In the genomic region with DNA sequence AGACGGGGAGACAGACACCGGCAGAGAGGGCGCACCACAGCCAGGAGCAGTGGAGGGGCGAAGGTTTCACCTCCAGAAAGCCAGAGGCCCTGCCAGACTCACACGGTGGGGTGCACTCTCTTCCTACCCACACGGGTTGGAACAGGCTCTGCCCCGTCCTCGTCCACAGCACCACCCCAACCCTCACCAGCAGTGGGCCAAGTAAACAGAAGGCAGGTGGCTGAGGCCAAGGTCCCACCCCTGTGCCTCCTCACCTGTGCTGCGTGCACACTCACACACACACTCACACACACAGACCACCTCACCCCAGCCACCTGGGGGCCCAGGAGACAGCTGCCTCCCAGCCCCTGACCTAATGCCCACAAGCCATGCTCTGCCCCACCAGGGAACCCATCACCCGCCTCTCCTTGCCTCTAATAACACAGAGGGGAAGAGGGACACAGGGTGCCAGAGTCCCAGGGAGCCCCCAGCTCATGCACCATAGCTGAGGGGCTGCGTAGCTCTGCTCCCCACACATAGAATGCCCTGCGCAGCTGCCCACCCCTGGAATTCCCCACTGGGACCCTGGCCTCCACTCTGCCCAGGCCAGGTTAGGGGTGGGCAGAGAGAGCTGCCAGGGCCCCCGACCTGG, we compare ENCODE assay signal across 9 cellular contexts. TPM values are rescaled to one million over a fixed set of nuclear protein-coding genes. Genes with fewer than 3 reads are reported as not detected.
DNase-seq lines count a peak whose midpoint lies in the region; ATAC-seq and TF ChIP-seq lines count a peak whose summit lies in the region.
"Had no signal": no experiment of that assay in that cellular context is flagged by ENCODE, and none has a peak within 500 bp of the region (broad histone marks: within the 10 kb centered on the region; RNA-seq: fewer than 3 reads in every experiment).

No MANE protein-coding gene starts in this region.

- H3K9me3 ChIP-seq in endodermal cell (ENCODE audit: control insufficient read depth, low read length) (no peaks in the 10 kb centered on the region), upper lobe of right lung (no peaks in the 10 kb centered on the region)

- H3K27ac Mint-ChIP-seq in endodermal cell, result peak overlapping the region; percentile 78

- H3K36me3 Mint-ChIP-seq in endodermal cell (ENCODE audit: low read depth), result no peaks in the 10 kb centered on the region

- H3K27me3 Mint-ChIP-seq in endodermal cell (ENCODE audit: insufficient read depth), result no peaks in the 10 kb centered on the region

- no peak overlapping the region for H3K27ac ChIP-seq in endodermal cell (ENCODE audit: low read depth, low read length)
- peak overlapping the region; percentile 92 for H3K27ac ChIP-seq in upper lobe of right lung
- H3K27ac ChIP-seq: 22Rv1 had no signal

- intact Hi-C loops in upper lobe of right lung (cut with DNase I), result no loop called here

- peaks cover 5% of the 10 kb centered on the region for H3K4me1 ChIP-seq in endodermal cell (ENCODE audit: control insufficient read depth, insufficient read depth, low read length)
- H3K4me1 ChIP-seq in upper lobe of right lung, result peaks cover 65% of the 10 kb centered on the region

- ATAC-seq in upper lobe of right lung (peak; percentile 1), GM19397 (IDR thresholded peaks at IDR 0.05; ENCODE audit: unreplicated experiment) (no peak), HG03139 (IDR thresholded peaks at IDR 0.05; ENCODE audit: unreplicated experiment) (no peak)

- H3K27me3 ChIP-seq in endodermal cell (ENCODE audit: control insufficient read depth, insufficient read depth, low read length, poor library complexity, severe bottlenecking), result no peaks in the 10 kb centered on the region
- H3K27me3 ChIP-seq in upper lobe of right lung, result no peaks in the 10 kb centered on the region

- H3K36me3 ChIP-seq in endodermal cell (ENCODE audit: control insufficient read depth, insufficient read depth, low read length), result no peaks in the 10 kb centered on the region
- H3K36me3 ChIP-seq in upper lobe of right lung, result no peaks in the 10 kb centered on the region

- no peaks in the 10 kb centered on the region for H3K9me3 Mint-ChIP-seq in endodermal cell

- no peak overlapping the region for H3K4me3 Mint-ChIP-seq in endodermal cell

- H3K4me1 Mint-ChIP-seq in endodermal cell, result peaks cover 33% of the 10 kb centered on the region

- H3K4me3 ChIP-seq in endodermal cell (ENCODE audit: low read length) (no peak overlapping the region), upper lobe of right lung (peak overlapping the region; percentile 42)

- no peak overlapping the region for H3K9ac ChIP-seq in endodermal cell (ENCODE audit: extremely low read depth, low read length, poor library complexity, severe bottlenecking)

- 91 to 94% methylated on average over 6 to 13 of the region's 13 CpGs for WGBS in endodermal cell (ENCODE audit: insufficient coverage in 1 of 2, insufficient read length in 1 of 2), 2 experiments

- peak; percentile 23 for DNase-seq in DMS53 (lab: John Stamatoyannopoulos, UW)
- no peak for DNase-seq in DMS53 treated with DMSO at 0.1 percent for 48 hours (lab: John Stamatoyannopoulos, UW; ENCODE audit: unreplicated experiment)
- peak; percentile 43 for DNase-seq in endodermal cell
- DNase-seq in myocyte (ENCODE audit: low read depth), result peak; percentile 92
- DNase-seq in upper lobe of right lung, result no peak
- no peak for DNase-seq in activated CD4-positive, alpha-beta T cell treated with anti-CD3 and anti-CD28 coated beads for 4 hours

- TF ChIP-seq CTCF in endodermal cell (conservative IDR thresholded peaks at IDR 0.05) (no peak), upper lobe of right lung (IDR thresholded peaks at IDR 0.05) (no peak)

RNA-seq across cellular contexts. Expression of a gene that starts 3.1 kb away (rescaled TPM):
- total RNA-seq in endodermal cell, result 10 to 100 TPM; 89.5 to 92.4 TPM
- polyA plus RNA-seq in endodermal cell (2013, experiment 1 of 2), result 120 TPM
- 109 TPM for polyA plus RNA-seq in endodermal cell (2013, experiment 2 of 2)
- total RNA-seq in myocyte, result 213 and 237 TPM in 2 replicates
- polyA plus RNA-seq in myocyte (2012), result 375 TPM
- 251 TPM for total RNA-seq in upper lobe of right lung

RNA-seq across cellular contexts. Expression of a gene that starts 5.7 kb away (rescaled TPM):
- total RNA-seq in endodermal cell (1 to 10 TPM in 1 of 2 donors, under 1 TPM in 1; 0.46 to 1.8 TPM), myocyte (not detected in 2 replicates), upper lobe of right lung (1.0 TPM)
- polyA plus RNA-seq in endodermal cell (2013, experiment 1 of 2), result not detected
- 0.62 TPM for polyA plus RNA-seq in endodermal cell (2013, experiment 2 of 2)
- polyA plus RNA-seq in myocyte (2012), result not detected

RNA-seq across cellular contexts. Expression of a gene that starts 31.4 kb away (rescaled TPM):
- total RNA-seq in endodermal cell, result 100 to 1,000 TPM in 1 of 2 donors, 10 to 100 TPM in 1; 81.9 to 102 TPM
- polyA plus RNA-seq in endodermal cell (2013, experiment 1 of 2), result 88.4 TPM
- polyA plus RNA-seq in endodermal cell (2013, experiment 2 of 2), result 78.7 TPM
- 26.2 and 29.5 TPM in 2 replicates for total RNA-seq in myocyte
- polyA plus RNA-seq in myocyte (2012), result 48.2 TPM
- 66.9 TPM for total RNA-seq in upper lobe of right lung

Comparison
In these comparisons a context has a peak if more than half of its experiments do, and no peak if none do; other contexts are left out.
1. DNase-seq: peak in DMS53 (single experiment), endodermal cell (single experiment) and myocyte (single experiment); none in DMS53 treated with DMSO at 0.1 percent for 48 hours (single experiment), upper lobe of right lung (single experiment) and activated CD4-positive, alpha-beta T cell treated with anti-CD3 and anti-CD28 coated beads for 4 hours (0 of 2).